In genomic region chr18:54193786-54194185, GRCh38 we compare ENCODE assay signal across 13 cellular contexts. TPM values are rescaled to one million over a fixed set of nuclear protein-coding genes. Genes with fewer than 3 reads are reported as not detected.
DNase-seq lines count a peak whose midpoint lies in the region; ATAC-seq and TF ChIP-seq lines count a peak whose summit lies in the region.
"Had no signal": no experiment of that assay in that cellular context is flagged by ENCODE, and none has a peak within 500 bp of the region (broad histone marks: within the 10 kb centered on the region; RNA-seq: fewer than 3 reads in every experiment).

No MANE protein-coding gene starts in this region.

- CTCF ChIA-PET in PC-9 (lab: Charles Lee): no interaction called here

- no peak for DNase-seq in PC-9
- no peak for DNase-seq in foreskin keratinocyte
- no peak for DNase-seq in smooth muscle cell (lab: John Stamatoyannopoulos, UW; ENCODE audit: unreplicated experiment)
- DNase-seq in NCI-H2029 (lab: John Stamatoyannopoulos, UW): no peak
- no peak for DNase-seq in activated CD4-positive, alpha-beta T cell treated with anti-CD3 and anti-CD28 coated beads, Interleukin-2, amount 50 U/mL, for 1 hour
- DNase-seq in LoVo (ENCODE audit: low spot score): no peak
- DNase-seq: CD8-positive, alpha-beta T cell; COR-L47; GDM1; GM23248 had no signal

- TF ChIP-seq EP300 in Ishikawa (IDR thresholded peaks at IDR 0.05; ENCODE audit: borderline replicate concordance): no peak

- H3K4me1 ChIP-seq in PC-9 (replicated peaks; ENCODE audit: insufficient read depth) (peaks cover 36% of the 10 kb centered on the region), foreskin keratinocyte (peaks cover 37% of the 10 kb centered on the region), smooth muscle cell (ENCODE audit: low read depth) (no peaks in the 10 kb centered on the region)
- H3K4me1 ChIP-seq: BLaER1 treated with 17β-estradiol and CSF1 and Interleukin-3, amounts not matched to agents 10 nM and 100 nM; HAP-1 had no signal

- H3K9me3 ChIP-seq in PC-9 (ENCODE audit: insufficient read depth, low read depth): no peaks in the 10 kb centered on the region
- no peaks in the 10 kb centered on the region for H3K9me3 ChIP-seq in smooth muscle cell (replicated peaks; ENCODE audit: low read depth)
- H3K9me3 ChIP-seq: BLaER1 treated with 17β-estradiol and CSF1 and Interleukin-3, amounts not matched to agents 10 nM and 100 nM; HAP-1 had no signal

- TF ChIP-seq RAD21 in Ishikawa (IDR thresholded peaks at IDR 0.05; ENCODE audit: low read depth): no peak

- H3F3A ChIP-seq in PC-9 (ENCODE audit: insufficient read depth, low read depth) (peaks cover 18% of the 10 kb centered on the region; the same call in 1 of the 2 replicates), smooth muscle cell (ENCODE audit: low read depth) (no peaks in the 10 kb centered on the region)

- TF ChIP-seq CTCF in PC-9 (conservative IDR thresholded peaks at IDR 0.05) (no peak), foreskin keratinocyte (conservative IDR thresholded peaks at IDR 0.05) (no peak), smooth muscle cell (IDR thresholded peaks at IDR 0.05; ENCODE audit: borderline replicate concordance, insufficient read depth, poor library complexity, severe bottlenecking) (no peak)

- no peaks in the 10 kb centered on the region for H3K9me2 ChIP-seq in PC-9 (ENCODE audit: insufficient read depth)

- H3K4me2 ChIP-seq in PC-9 (peak overlapping the region; percentile 47; the same call in 1 of the 2 replicates), smooth muscle cell (no peak overlapping the region)
- H3K4me2 ChIP-seq: BLaER1 treated with 17β-estradiol and CSF1 and Interleukin-3, amounts not matched to agents 10 nM and 100 nM had no signal

- no TSS peak for BruUV-seq in PC-9 (replicated peaks; lab: Mats Ljungman, UMichigan)

- H3K27me3 ChIP-seq in PC-9 (ENCODE audit: insufficient read depth, low read depth) (no peaks in the 10 kb centered on the region), foreskin keratinocyte (no peaks in the 10 kb centered on the region), smooth muscle cell (ENCODE audit: low read depth) (no peaks in the 10 kb centered on the region)
- H3K27me3 ChIP-seq: BLaER1 treated with 17β-estradiol and CSF1 and Interleukin-3, amounts not matched to agents 10 nM and 100 nM had no signal

- POLR2A ChIA-PET in PC-9 (lab: Charles Lee; ENCODE audit: unreplicated experiment): no interaction called here

- intact Hi-C loops in PC-9 (cut with micrococcal nuclease; ENCODE audit: unreplicated experiment): no loop called here

- no peak for ATAC-seq in foreskin keratinocyte
- ATAC-seq: CD8-positive, alpha-beta T cell had no signal

- H3K4me3 ChIP-seq in PC-9 (no peak overlapping the region), smooth muscle cell (no peak overlapping the region)
- H3K4me3 ChIP-seq: BLaER1 treated with 17β-estradiol and CSF1 and Interleukin-3, amounts not matched to agents 10 nM and 100 nM; GM23248; HAP-1 had no signal

- H3K27ac ChIP-seq in PC-9 (peak overlapping the region; percentile 52; the same call in 1 of the 2 replicates), foreskin keratinocyte (peak overlapping the region; percentile 77), smooth muscle cell (ENCODE audit: low read depth) (peak overlapping the region; percentile 94)
- H3K27ac ChIP-seq: BLaER1 treated with 17β-estradiol and CSF1 and Interleukin-3, amounts not matched to agents 10 nM and 100 nM; GM23248 had no signal

- H3K79me2 ChIP-seq in PC-9 (ENCODE audit: low read depth) (peaks cover 74% of the 10 kb centered on the region), smooth muscle cell (ENCODE audit: low read depth) (peaks cover 64% of the 10 kb centered on the region)

- no peak overlapping the region for H2AFZ ChIP-seq in PC-9
- no peak overlapping the region for H2AFZ ChIP-seq in smooth muscle cell (ENCODE audit: low read depth)
- H2AFZ ChIP-seq: GM23248 had no signal

- no peak overlapping the region for H3K9ac ChIP-seq in smooth muscle cell (ENCODE audit: low read depth)
- H3K9ac ChIP-seq: BLaER1 treated with 17β-estradiol and CSF1 and Interleukin-3, amounts not matched to agents 10 nM and 100 nM; GM23248 had no signal

- H4K20me1 ChIP-seq in PC-9 (ENCODE audit: insufficient read depth): peaks cover 7% of the 10 kb centered on the region
- H4K20me1 ChIP-seq in smooth muscle cell (ENCODE audit: low read depth): peaks cover 75% of the 10 kb centered on the region

- WGBS in smooth muscle cell (ENCODE audit: low lambda C conversion rate): 97% methylated on average over 2 of the region's 2 CpGs

- H3K36me3 ChIP-seq in PC-9 (ENCODE audit: low read depth) (peaks cover 7% of the 10 kb centered on the region; the same call in 1 of the 2 replicates), smooth muscle cell (ENCODE audit: low read depth) (no peaks in the 10 kb centered on the region)
- H3K36me3 ChIP-seq: HAP-1 had no signal

TF ChIP-seq in Ishikawa, 13 proteins besides CTCF, POLR2A, EP300 and RAD21:
- TF ChIP-seq CEBPB (IDR thresholded peaks at IDR 0.05) (peak; percentile 8; the same call in 1 of the 2 replicates), YY1 (IDR thresholded peaks at IDR 0.05; ENCODE audit: low read depth) (no peak), TEAD4 (IDR thresholded peaks at IDR 0.05) (no peak), FOXM1 (IDR thresholded peaks at IDR 0.05; ENCODE audit: borderline replicate concordance, low read depth) (no peak)

RNA-seq across cellular contexts. Expression of gene MBD2, which starts 30.7 kb away (rescaled TPM):
- total RNA-seq in PC-9 (2021) (72.0 and 80.9 TPM in 2 replicates), foreskin keratinocyte (113 and 123 TPM in 2 replicates), smooth muscle cell (18.8 and 28.5 TPM in 2 replicates)
- polyA plus RNA-seq in foreskin keratinocyte (119 and 163 TPM in 2 replicates), smooth muscle cell (42.6 and 63.9 TPM in 2 replicates)
